1 cellular context compared by ENCODE assay signal in the genomic region with DNA sequence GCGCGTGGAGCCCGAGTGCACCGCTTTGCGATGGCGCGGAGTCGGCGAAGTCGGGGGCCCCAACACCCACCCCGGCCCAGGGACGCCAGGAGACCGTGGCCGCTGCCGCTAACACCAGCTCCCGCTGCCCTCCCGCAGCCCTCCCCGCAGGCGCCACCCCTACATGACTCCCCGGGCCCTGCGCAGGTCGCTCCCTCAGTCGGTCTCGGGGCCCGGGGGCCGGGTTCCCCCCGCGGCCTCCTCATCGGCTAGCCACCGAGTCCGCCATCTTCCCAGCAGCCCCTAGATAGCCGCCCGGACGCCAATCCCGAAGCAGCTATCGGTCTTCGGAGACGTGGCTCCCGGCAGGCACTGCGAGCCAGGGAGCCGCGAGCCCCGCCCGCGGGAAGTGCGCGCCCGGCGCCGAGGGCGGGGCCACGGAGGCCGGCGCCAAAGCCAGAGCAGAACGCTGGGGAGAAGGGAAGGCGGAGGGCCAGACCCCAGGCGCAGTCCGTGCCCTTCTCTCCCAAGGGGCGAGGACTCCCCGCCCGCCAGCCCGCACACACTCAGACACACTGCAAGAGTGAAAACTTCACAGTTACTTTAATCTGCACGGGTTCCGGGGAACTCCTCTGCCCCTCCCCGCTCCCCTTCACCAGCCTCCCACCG.
TF ChIP-seq lines count a peak whose summit lies in the region.

TSS of gene FASTK (minus strand) at position 288 of the 648 bp plus-strand sequence. CDS start at position 245, 43 bp downstream.

TF ChIP-seq in HEK293, 187 proteins besides CTCF, POLR2A, EP300 and RAD21 (continued from another document):
- TF ChIP-seq MEIS1 (CRISPR knock-in tag; IDR thresholded peaks at IDR 0.05; ENCODE audit: borderline replicate concordance) (no peak), ZNF404 (tag by site-specific recombination; IDR thresholded peaks at IDR 0.05) (no peak), ZNF654 (tag by site-specific recombination; IDR thresholded peaks at IDR 0.05; ENCODE audit: low read depth) (no peak), TRIM28 (IDR thresholded peaks at IDR 0.05; ENCODE audit: borderline replicate concordance, low read length) (no peak), ZNF768 (tag by site-specific recombination; IDR thresholded peaks at IDR 0.05) (no peak), ZNF660 (tag by site-specific recombination; IDR thresholded peaks at IDR 0.05) (peak; percentile 67; the same call in 1 of the 2 replicates)
- TF ChIP-seq, protein P1, sequence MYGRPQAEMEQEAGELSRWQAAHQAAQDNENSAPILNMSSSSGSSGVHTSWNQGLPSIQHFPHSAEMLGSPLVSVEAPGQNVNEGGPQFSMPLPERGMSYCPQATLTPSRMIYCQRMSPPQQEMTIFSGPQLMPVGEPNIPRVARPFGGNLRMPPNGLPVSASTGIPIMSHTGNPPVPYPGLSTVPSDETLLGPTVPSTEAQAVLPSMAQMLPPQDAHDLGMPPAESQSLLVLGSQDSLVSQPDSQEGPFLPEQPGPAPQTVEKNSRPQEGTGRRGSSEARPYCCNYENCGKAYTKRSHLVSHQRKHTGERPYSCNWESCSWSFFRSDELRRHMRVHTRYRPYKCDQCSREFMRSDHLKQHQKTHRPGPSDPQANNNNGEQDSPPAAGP (tag by site-specific recombination; IDR thresholded peaks at IDR 0.05): no peak; the same call in 1 of the 2 replicates
